19 cellular contexts compared by ENCODE assay signal in the genomic region with DNA sequence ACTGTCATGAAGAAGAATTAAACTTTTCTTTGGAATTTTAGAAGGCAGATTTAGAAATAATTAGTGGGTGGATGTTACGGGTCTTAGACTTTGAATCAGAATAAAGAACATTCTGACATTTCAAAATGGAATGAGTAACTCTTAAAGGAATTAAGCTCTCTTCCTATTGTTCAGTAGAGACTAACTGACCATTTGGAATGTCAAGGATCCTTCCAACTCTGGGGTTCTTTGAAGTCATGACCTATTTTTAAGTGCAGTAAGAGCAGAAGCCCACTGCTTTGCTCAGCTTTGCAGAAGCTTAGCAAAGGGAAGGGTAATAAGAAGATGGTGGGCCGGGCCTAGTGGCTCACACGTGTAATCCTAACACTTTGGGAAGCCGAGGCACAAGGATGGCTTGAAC. TPM values are rescaled to one million over a fixed set of nuclear protein-coding genes. Genes with fewer than 3 reads are reported as not detected.
DNase-seq lines count a peak whose midpoint lies in the region; ATAC-seq and TF ChIP-seq lines count a peak whose summit lies in the region.
"Had no signal": no experiment of that assay in that cellular context is flagged by ENCODE, and none has a peak within 500 bp of the region (broad histone marks: within the 10 kb centered on the region; RNA-seq: fewer than 3 reads in every experiment).

No MANE protein-coding gene starts in this region.

- in situ Hi-C loops in brain microvascular endothelial cell (cut with HindIII; ENCODE audit: low pct_ligation_motif_present, low sequenced_read_pairs): no loop called here

- H3K27me3 Mint-ChIP-seq in CD4-positive, CD25-positive, alpha-beta regulatory T cell: peaks cover 16% of the 10 kb centered on the region
- H3K27me3 Mint-ChIP-seq: dendritic cell treated with granulocyte-macrophage colony-stimulating factor and Interleukin-4, amounts not matched to agents 40 ng/mL and 50 ng/mL, for 4 days had no signal

- H3K27me3 ChIP-seq in ACC112 (ENCODE audit: insufficient read depth, low read length) (no peaks in the 10 kb centered on the region), ascending aorta (no peaks in the 10 kb centered on the region), brain microvascular endothelial cell (replicated peaks) (no peaks in the 10 kb centered on the region)
- no peaks in the 10 kb centered on the region for H3K27me3 ChIP-seq in CD4-positive, CD25-positive, alpha-beta regulatory T cell (ENCODE audit: control insufficient read depth, insufficient read depth, low read length)
- H3K27me3 ChIP-seq: BLaER1 treated with 17β-estradiol and CSF1 and Interleukin-3, amounts not matched to agents 10 nM and 100 nM; heart right ventricle; sigmoid colon; SJCRH30 had no signal

- DNase-seq in CD4-positive, CD25-positive, alpha-beta regulatory T cell: no peak
- no peak for DNase-seq in ascending aorta (ENCODE audit: low spot score in 2 of 2)
- peak; percentile 76 for DNase-seq in myocyte (ENCODE audit: low read depth)
- DNase-seq in brain microvascular endothelial cell: no peak
- DNase-seq in SHP77 treated with DMSO at 0.1 percent for 48 hours (lab: John Stamatoyannopoulos, UW): no peak
- DNase-seq: erythroblast; heart right ventricle; islet precursor cell; MV-4-11; NCI-H2081; NCI-H510A; sigmoid colon; SJCRH30; stimulated activated CD4-positive, alpha-beta T cell treated with anti-CD3 and anti-CD28 coated beads, Interleukin-2, amount 100 ng/mL, for 48 hours had no signal

- H3K36me3 ChIP-seq in ACC112 (ENCODE audit: insufficient read depth, low read length) (peaks cover 4% of the 10 kb centered on the region; the same call in 1 of the 2 replicates), ascending aorta (no peaks in the 10 kb centered on the region), brain microvascular endothelial cell (replicated peaks) (peaks cover 2% of the 10 kb centered on the region)
- H3K36me3 ChIP-seq in CD4-positive, CD25-positive, alpha-beta regulatory T cell (ENCODE audit: control insufficient read depth, insufficient read depth, low read length): peaks cover 10% of the 10 kb centered on the region
- H3K36me3 ChIP-seq: sigmoid colon, SJCRH30 had no signal

- ATAC-seq in CD4-positive, CD25-positive, alpha-beta regulatory T cell (ENCODE audit: low read depth in 2 of 2): no peak
- ATAC-seq in GM21825 (IDR thresholded peaks at IDR 0.05; ENCODE audit: unreplicated experiment): no peak
- ATAC-seq: heart right ventricle had no signal

- H3K79me2 ChIP-seq in ACC112 (ENCODE audit: control insufficient read depth, insufficient read depth, low read length, unreplicated experiment): peaks cover 75% of the 10 kb centered on the region

- TF ChIP-seq CTCF in ascending aorta (IDR thresholded peaks at IDR 0.05) (no peak), brain microvascular endothelial cell (IDR thresholded peaks at IDR 0.05; ENCODE audit: low read depth, low read length, missing control alignments) (no peak)

- H2AFZ ChIP-seq in ACC112 (ENCODE audit: low read length, unreplicated experiment): no peak overlapping the region

- peak overlapping the region in 1 of 3 donors; percentile 8 for H3K27ac Mint-ChIP-seq in CD4-positive, CD25-positive, alpha-beta regulatory T cell
- H3K27ac Mint-ChIP-seq: activated T-helper 1 cell treated with anti-CD3 and anti-CD28 coated beads, Interleukin-12 subunit alpha, Interleukin-12 subunit beta, Interleukin-2, Interleukin-4 antibody, amounts not matched to agents 30 ng/mL and 10 ng/mL and 1 ng/mL, durations not matched to agents 14 hours and 24 hours and 36 hours; dendritic cell treated with granulocyte-macrophage colony-stimulating factor and Interleukin-4, amounts not matched to agents 40 ng/mL and 50 ng/mL, for 4 days had no signal

- H3K36me3 Mint-ChIP-seq in CD4-positive, CD25-positive, alpha-beta regulatory T cell: peaks cover 32% of the 10 kb centered on the region

- no peaks in the 10 kb centered on the region for H3K9me3 Mint-ChIP-seq in CD4-positive, CD25-positive, alpha-beta regulatory T cell
- H3K9me3 Mint-ChIP-seq: dendritic cell treated with granulocyte-macrophage colony-stimulating factor and Interleukin-4, amounts not matched to agents 40 ng/mL and 50 ng/mL, for 4 days had no signal

- no peaks in the 10 kb centered on the region for H3K9me3 ChIP-seq in CD4-positive, CD25-positive, alpha-beta regulatory T cell (ENCODE audit: control insufficient read depth in 2 of 2, low read length in 2 of 2)
- no peaks in the 10 kb centered on the region for H3K9me3 ChIP-seq in ascending aorta
- H3K9me3 ChIP-seq: heart right ventricle, sigmoid colon, SJCRH30 had no signal

- H3K4me1 Mint-ChIP-seq in CD4-positive, CD25-positive, alpha-beta regulatory T cell: peaks cover 49 to 86% (median 76%) of the 10 kb centered on the region in 4 donors

- H3K4me1 ChIP-seq in ACC112 (ENCODE audit: control insufficient read depth, insufficient read depth, low read length, unreplicated experiment) (peaks cover 49% of the 10 kb centered on the region), ascending aorta (peaks cover 3 to 36% of the 10 kb centered on the region in 2 donors)
- H3K4me1 ChIP-seq in CD4-positive, CD25-positive, alpha-beta regulatory T cell (ENCODE audit: control insufficient read depth, insufficient read depth, low read length, poor library complexity, severe bottlenecking): peaks cover 53% of the 10 kb centered on the region
- H3K4me1 ChIP-seq: SJCRH30 had no signal

- peak overlapping the region; percentile 31 for H3K27ac ChIP-seq in ACC112 (ENCODE audit: low read depth, low read length)
- H3K27ac ChIP-seq in CD4-positive, CD25-positive, alpha-beta regulatory T cell (ENCODE audit: insufficient read depth, low read length, poor library complexity, severe bottlenecking): no peak overlapping the region
- peak overlapping the region; percentile 62 to 76 for H3K27ac ChIP-seq in ascending aorta
- H3K27ac ChIP-seq in brain microvascular endothelial cell: no peak overlapping the region
- H3K27ac ChIP-seq: BLaER1 treated with 17β-estradiol and CSF1 and Interleukin-3, amounts not matched to agents 10 nM and 100 nM; sigmoid colon; SJCRH30 had no signal

- H3K4me3 ChIP-seq in ACC112 (ENCODE audit: low read depth, low read length): 0 out of 2 replicates have a peak overlapping the region, but pooled peaks have one; percentile 0
- H3K4me3 ChIP-seq in CD4-positive, CD25-positive, alpha-beta regulatory T cell (ENCODE audit: low read depth, low read length): peak overlapping the region; percentile 9
- no peak overlapping the region for H3K4me3 ChIP-seq in ascending aorta
- H3K4me3 ChIP-seq in brain microvascular endothelial cell (ENCODE audit: low read depth, low read length): no peak overlapping the region
- H3K4me3 ChIP-seq: BLaER1 treated with 17β-estradiol and CSF1 and Interleukin-3, amounts not matched to agents 10 nM and 100 nM; heart right ventricle; sigmoid colon; SJCRH30 had no signal

- intact Hi-C loops in ascending aorta (cut with DNase I): loop anchor here (5.0 to 10.0 kb wide), 4 partner anchors 54 to 1273 kb away; a partner anchor contains a TSS

- peak overlapping the region; percentile 16 to 91 (median 44) for H3K4me3 Mint-ChIP-seq in CD4-positive, CD25-positive, alpha-beta regulatory T cell
- H3K4me3 Mint-ChIP-seq: activated T-helper 1 cell treated with anti-CD3 and anti-CD28 coated beads, Interleukin-12 subunit alpha, Interleukin-12 subunit beta, Interleukin-2, Interleukin-4 antibody, amounts not matched to agents 30 ng/mL and 10 ng/mL and 1 ng/mL, durations not matched to agents 14 hours and 24 hours and 36 hours; dendritic cell treated with granulocyte-macrophage colony-stimulating factor and Interleukin-4, amounts not matched to agents 40 ng/mL and 50 ng/mL, for 4 days had no signal

RNA-seq across cellular contexts. Expression of a gene that starts 4.0 kb away (rescaled TPM):
- 95.3 TPM for total RNA-seq in CD4-positive, CD25-positive, alpha-beta regulatory T cell
- 100 to 1,000 TPM; 171 to 228 (median 188) TPM for polyA plus RNA-seq in CD4-positive, CD25-positive, alpha-beta regulatory T cell
- total RNA-seq in ascending aorta: 31.9 TPM
- 41.3 and 55.0 TPM in 2 replicates for total RNA-seq in myocyte
- polyA plus RNA-seq in myocyte (2012): 55.7 TPM

RNA-seq across cellular contexts. Expression of a gene that starts 24.3 kb away (rescaled TPM):
- total RNA-seq in CD4-positive, CD25-positive, alpha-beta regulatory T cell: not detected
- polyA plus RNA-seq in CD4-positive, CD25-positive, alpha-beta regulatory T cell: under 1 TPM in 2 of 4 donors, not detected in 2; 0.54 to 0.94 TPM
- total RNA-seq in ascending aorta (not detected), myocyte (not detected in 2 replicates)
- 1.0 TPM for polyA plus RNA-seq in myocyte (2012)
- total RNA-seq: activated T-helper 1 cell treated with anti-CD3 and anti-CD28 coated beads, Interleukin-12 subunit alpha, Interleukin-12 subunit beta, Interleukin-2, Interleukin-4 antibody, amounts not matched to agents 30 ng/mL and 10 ng/mL and 1 ng/mL, durations not matched to agents 14 hours and 24 hours and 36 hours; heart right ventricle; SJCRH30 had no signal
- polyA plus RNA-seq: heart right ventricle had no signal

RNA-seq across cellular contexts. Expression of a gene that starts 38.5 kb away (rescaled TPM):
- 0.91 TPM for total RNA-seq in CD4-positive, CD25-positive, alpha-beta regulatory T cell
- polyA plus RNA-seq in CD4-positive, CD25-positive, alpha-beta regulatory T cell: under 1 TPM in 3 of 4 donors, not detected in 1; 0.11 to 0.24 (median 0.23) TPM
- total RNA-seq in ascending aorta (14.9 TPM), myocyte (4.3 and 4.6 TPM in 2 replicates)
- polyA plus RNA-seq in myocyte (2012): 1.3 TPM
- total RNA-seq: activated T-helper 1 cell treated with anti-CD3 and anti-CD28 coated beads, Interleukin-12 subunit alpha, Interleukin-12 subunit beta, Interleukin-2, Interleukin-4 antibody, amounts not matched to agents 30 ng/mL and 10 ng/mL and 1 ng/mL, durations not matched to agents 14 hours and 24 hours and 36 hours had no signal

RNA-seq across cellular contexts. Expression of a gene that starts 53.9 kb away (rescaled TPM):
- total RNA-seq in CD4-positive, CD25-positive, alpha-beta regulatory T cell: 6.5 TPM
- polyA plus RNA-seq in CD4-positive, CD25-positive, alpha-beta regulatory T cell: 1 to 10 TPM; 3.0 to 4.7 (median 3.2) TPM
- total RNA-seq in ascending aorta (1.6 TPM), myocyte (93.6 and 148 TPM in 2 replicates)
- polyA plus RNA-seq in myocyte (2012): 80.4 TPM

Comparison
In these comparisons a context has a peak if more than half of its experiments do, and no peak if none do; other contexts are left out.
1. H3K27ac ChIP-seq: peak in ACC112 (single experiment) and ascending aorta (2 of 2); none in CD4-positive, CD25-positive, alpha-beta regulatory T cell (single experiment) and brain microvascular endothelial cell (single experiment).
2. H3K4me3 ChIP-seq: peak in ACC112 (single experiment) and CD4-positive, CD25-positive, alpha-beta regulatory T cell (single experiment); none in ascending aorta (0 of 2) and brain microvascular endothelial cell (single experiment).